In genomic region chr6:131035582-131035981, GRCh38 we compare ENCODE assay signal across 1 cellular context.
TF ChIP-seq lines count a peak whose summit lies in the region.

No MANE protein-coding gene starts in this region.

TF ChIP-seq in IMR-90, 13 proteins besides CTCF, POLR2A, EP300 and RAD21 (continued from another document):
- no peak for TF ChIP-seq MAFK (IDR thresholded peaks at IDR 0.05; ENCODE audit: low read depth, low read length)
- TF ChIP-seq NFE2L2 (IDR thresholded peaks at IDR 0.05; ENCODE audit: low read depth, low read length), result no peak
- no peak for TF ChIP-seq BHLHE40 (IDR thresholded peaks at IDR 0.05; ENCODE audit: low read depth, low read length)
- no peak for TF ChIP-seq FOS (IDR thresholded peaks at IDR 0.05; ENCODE audit: low read depth, low read length)
